8 cellular contexts compared by ENCODE assay signal in genomic region chr22:36470994-36471331, GRCh38. TPM values are rescaled to one million over a fixed set of nuclear protein-coding genes. Genes with fewer than 3 reads are reported as not detected.
DNase-seq lines count a peak whose midpoint lies in the region; ATAC-seq and TF ChIP-seq lines count a peak whose summit lies in the region.

No MANE protein-coding gene starts in this region.

- TF ChIP-seq CTCF in DND-41 (IDR thresholded peaks at IDR 0.05; ENCODE audit: borderline replicate concordance, extremely low read depth, low read length, poor library complexity, severe bottlenecking) (peak; percentile 14), fibroblast of mammary gland (conservative IDR thresholded peaks at IDR 0.05; ENCODE audit: control insufficient read depth, insufficient read depth, low read depth, low read length) (no peak), sigmoid colon (IDR thresholded peaks at IDR 0.05) (no peak)

- H3K4me1 ChIP-seq in DND-41 (ENCODE audit: insufficient read depth, low read length) (peaks cover 17% of the 10 kb centered on the region), sigmoid colon (peaks cover 0 to 80% (median 73%) of the 10 kb centered on the region in 4 donors)

- no peak overlapping the region for H2AFZ ChIP-seq in DND-41 (ENCODE audit: low read depth, low read length)

- H3K27me3 ChIP-seq in DND-41 (ENCODE audit: insufficient read depth, low read length, poor library complexity) (no peaks in the 10 kb centered on the region), sigmoid colon (no peaks in the 10 kb centered on the region)

- peaks cover 71% of the 10 kb centered on the region for H3K36me3 ChIP-seq in DND-41 (ENCODE audit: insufficient read depth, low read length)
- H3K36me3 ChIP-seq in sigmoid colon = peaks cover 11 to 30% (median 19%) of the 10 kb centered on the region in 4 donors

- H4K20me1 ChIP-seq in DND-41 (ENCODE audit: insufficient read depth, low read length) = no peaks in the 10 kb centered on the region

- intact Hi-C loops in sigmoid colon (cut with DNase I) = loop anchor here (1.0 to 5.0 kb wide), 4 partner anchors 84 to 170 kb away; partner anchors contain the start of gene MYH9

- no peak overlapping the region for H3K4me2 ChIP-seq in DND-41 (ENCODE audit: insufficient read depth, low read length)

- H3K4me3 ChIP-seq in DND-41 (ENCODE audit: low read depth in 1 of 2, low read length in 2 of 2) (no peak overlapping the region), fibroblast of mammary gland (ENCODE audit: control insufficient read depth, low read depth, low read length) (no peak overlapping the region), sigmoid colon (peak overlapping the region; percentile 33 to 50 (median 40))

- ATAC-seq in DND-41 (ENCODE audit: insufficient read depth, low read depth) (no peak), HG03571 (IDR thresholded peaks at IDR 0.05; ENCODE audit: unreplicated experiment) (no peak)

- DNase-seq in DND-41 (no peak), amniotic epithelial cell (ENCODE audit: low read depth) (peak; percentile 40), fibroblast of mammary gland (ENCODE audit: low read depth) (peak; percentile 24), sigmoid colon (peak; percentile 91), D341Med (ENCODE audit: low spot score) (no peak)
- DNase-seq in activated naive CD4-positive, alpha-beta T cell (lab: John Stamatoyannopoulos, UW) = no peak
- no peak for DNase-seq in activated T-cell treated with anti-CD3 and anti-CD28 coated beads, Interleukin-2, amount 50 U/mL, for 1 hour

- 78 to 84% methylated on average over 10 of the region's 10 CpGs for WGBS in sigmoid colon, 2 donors

- no peaks in the 10 kb centered on the region for H3K79me2 ChIP-seq in DND-41 (ENCODE audit: insufficient read depth, low read length)

- peak in 2 of 4 donors; percentile 60 to 81 for TF ChIP-seq EP300 in sigmoid colon (IDR thresholded peaks at IDR 0.05)

- H3K27ac ChIP-seq in DND-41 (ENCODE audit: low read length) (no peak overlapping the region), sigmoid colon (peak overlapping the region; percentile 87 to 98 (median 94))

- H3K9me3 ChIP-seq in DND-41 (ENCODE audit: insufficient read depth, low read length, severe bottlenecking) (no peaks in the 10 kb centered on the region), sigmoid colon (no peaks in the 10 kb centered on the region)

- no peak overlapping the region for H3K9ac ChIP-seq in DND-41 (ENCODE audit: low read depth, low read length)

- peak in 1 of 2 donors; percentile 24 for TF ChIP-seq POLR2A in sigmoid colon (IDR thresholded peaks at IDR 0.05)

RNA-seq across cellular contexts. Expression of gene TXN2, which starts 10.5 kb away (rescaled TPM):
- total RNA-seq in sigmoid colon = 10 to 100 TPM; 43.2 to 72.2 (median 61.9) TPM
- 100 to 1,000 TPM; 145 to 181 (median 171) TPM for polyA plus RNA-seq in sigmoid colon

RNA-seq across cellular contexts. Expression of gene FOXRED2, which starts 35.9 kb away (rescaled TPM):
- 1 to 10 TPM; 4.2 to 4.8 (median 4.7) TPM for total RNA-seq in sigmoid colon
- polyA plus RNA-seq in sigmoid colon = 1 to 10 TPM in 1 of 3 donors, under 1 TPM in 2; under 0.01 to 5.4 (median 0.69) TPM

RNA-seq across cellular contexts. Expression of gene EIF3D, which starts 58.0 kb away (rescaled TPM):
- total RNA-seq in sigmoid colon = 100 to 1,000 TPM; 260 to 376 (median 290) TPM
- 100 to 1,000 TPM; 130 to 221 (median 197) TPM for polyA plus RNA-seq in sigmoid colon

Comparison
In these comparisons a context has a peak if more than half of its experiments do, and no peak if none do; other contexts are left out.
1. DNase-seq: peak in amniotic epithelial cell (single experiment), fibroblast of mammary gland (single experiment) and sigmoid colon (single experiment); none in DND-41 (single experiment), D341Med (single experiment), activated naive CD4-positive, alpha-beta T cell (0 of 4) and activated T-cell treated with anti-CD3 and anti-CD28 coated beads, Interleukin-2, amount 50 U/mL, for 1 hour (single experiment).
2. H3K4me3 ChIP-seq: peak in sigmoid colon (4 of 4); none in DND-41 (0 of 2) and fibroblast of mammary gland (single experiment).